20 cellular contexts compared by ENCODE assay signal in genomic region chr12:101127521-101128219, GRCh38.
A peak's percentile ranks its signal among the peaks of the same experiment; 100 is the strongest.
DNase-seq lines count a peak whose midpoint lies in the region; ATAC-seq, FAIRE-seq and TF ChIP-seq lines count a peak whose summit lies in the region.
"Had no signal": no experiment of that assay in that cellular context is flagged by ENCODE, and none has a peak within 500 bp of the region (broad histone marks: within the 10 kb centered on the region; RNA-seq: fewer than 3 reads in every experiment).

No MANE protein-coding gene starts in this region.

- no peaks in the 10 kb centered on the region for H3K27me3 ChIP-seq in CD4-positive, alpha-beta T cell (ENCODE audit: control insufficient read depth, insufficient read depth, low read length)
- no peaks in the 10 kb centered on the region for H3K27me3 ChIP-seq in Caco-2 (replicated peaks; ENCODE audit: control insufficient read depth, insufficient read depth, low read length)
- H3K27me3 ChIP-seq: cardiac muscle cell had no signal

- H3K9me3 ChIP-seq in CD4-positive, alpha-beta T cell (ENCODE audit: control insufficient read depth, low read length): no peaks in the 10 kb centered on the region
- H3K9me3 ChIP-seq in Caco-2: no peaks in the 10 kb centered on the region

- no peak overlapping the region for H3K27ac ChIP-seq in CD4-positive, alpha-beta T cell (ENCODE audit: low read depth, low read length)
- H3K27ac ChIP-seq: cardiac muscle cell, PC-9 had no signal

- intact Hi-C loops in CD4-positive, alpha-beta T cell (cut with DNase I, micrococcal nuclease): no loop called here
- intact Hi-C loops in Caco-2 (cut with micrococcal nuclease; ENCODE audit: unreplicated experiment): no loop called here

- BruUV-seq in Caco-2 (replicated peaks; lab: Mats Ljungman, UMichigan): no TSS peak

- no peaks in the 10 kb centered on the region for H3K4me1 Mint-ChIP-seq in CD4-positive, alpha-beta T cell (ENCODE audit: low read depth)
- H3K4me1 Mint-ChIP-seq in Caco-2 (ENCODE audit: low read depth, unreplicated experiment): no peaks in the 10 kb centered on the region
- H3K4me1 Mint-ChIP-seq: CD8-positive, alpha-beta memory T cell; stimulated activated naive B cell treated with anti-CD40 and anti-IgM and Interleukin-4, amounts not matched to agents 10 μg/mL and 1 μg/mL and 100 μg/mL, for 72 hours had no signal

- CTCF ChIA-PET in CD4-positive, alpha-beta T cell (lab: Charles Lee): no interaction called here
- CTCF ChIA-PET in Caco-2 (lab: Charles Lee): no interaction called here

- H3K9me3 Mint-ChIP-seq in CD4-positive, alpha-beta T cell: peaks cover 4% of the 10 kb centered on the region
- no peaks in the 10 kb centered on the region for H3K9me3 Mint-ChIP-seq in Caco-2 (ENCODE audit: unreplicated experiment)

- TF ChIP-seq CTCF in fibroblast of pulmonary artery (IDR thresholded peaks at IDR 0.05; ENCODE audit: low read length, missing control alignments) (no peak), Caco-2 (IDR thresholded peaks at IDR 0.05; ENCODE audit: insufficient read depth in 1 of 2, low read depth in 1 of 2, low read length in 1 of 2, severe bottlenecking in 1 of 2, unreplicated experiment in 1 of 2) (no peak)
- no peak for TF ChIP-seq CTCF in CD4-positive, alpha-beta T cell (IDR thresholded peaks at IDR 0.05)

- no peak overlapping the region for H3K4me3 Mint-ChIP-seq in CD4-positive, alpha-beta T cell
- no peak overlapping the region for H3K4me3 Mint-ChIP-seq in Caco-2 (ENCODE audit: unreplicated experiment)
- H3K4me3 Mint-ChIP-seq: CD8-positive, alpha-beta memory T cell; stimulated activated naive B cell treated with anti-CD40 and anti-IgM and Interleukin-4, amounts not matched to agents 10 μg/mL and 1 μg/mL and 100 μg/mL, for 72 hours had no signal

- peak; percentile 42 for DNase-seq in GM03348 (ENCODE audit: low spot score)
- DNase-seq in fibroblast of pulmonary artery (ENCODE audit: low read depth): peak; percentile 1
- DNase-seq in urothelium cell line (ENCODE audit: low spot score): peak; percentile 10
- DNase-seq in CD4-positive, alpha-beta T cell: no peak
- DNase-seq in Caco-2: no peak
- DNase-seq: CD8-positive, alpha-beta memory T cell; effector memory CD4-positive, alpha-beta T cell; GDM1; NCI-H187 treated with DMSO at 0.1 percent for 48 hours; NCI-H524; nucleus accumbens; PC-9; stimulated activated naive B cell treated with anti-CD40 and anti-IgM and Interleukin-4, amounts not matched to agents 10 μg/mL and 1 μg/mL and 100 μg/mL, for 72 hours had no signal

- ATAC-seq in SK-N-SH treated with all-trans-retinoic acid at 6 μM for 48 hours (peak; percentile 66), HG03108 (IDR thresholded peaks at IDR 0.05; ENCODE audit: unreplicated experiment) (no peak)
- ATAC-seq in CD4-positive, alpha-beta T cell (ENCODE audit: poor library complexity): no peak
- ATAC-seq: stimulated activated naive B cell treated with anti-CD40 and anti-IgM and Interleukin-4, amounts not matched to agents 10 μg/mL and 1 μg/mL and 100 μg/mL, for 72 hours had no signal

- FAIRE-seq in urothelium cell line (lab: Jason Lieb, UNC): no peak
- FAIRE-seq: GM18507, GM19239, islet of Langerhans had no signal

- H3K36me3 Mint-ChIP-seq in CD4-positive, alpha-beta T cell (ENCODE audit: low read depth): no peaks in the 10 kb centered on the region
- H3K36me3 Mint-ChIP-seq in Caco-2 (ENCODE audit: insufficient read depth, unreplicated experiment): no peaks in the 10 kb centered on the region
- H3K36me3 Mint-ChIP-seq: CD8-positive, alpha-beta memory T cell; stimulated activated naive B cell treated with anti-CD40 and anti-IgM and Interleukin-4, amounts not matched to agents 10 μg/mL and 1 μg/mL and 100 μg/mL, for 72 hours had no signal

- no peaks in the 10 kb centered on the region for H3K36me3 ChIP-seq in Caco-2 (ENCODE audit: control insufficient read depth, insufficient read depth, low read length)
- H3K36me3 ChIP-seq: cardiac muscle cell had no signal

- H3K4me3 ChIP-seq in fibroblast of pulmonary artery (replicated peaks; ENCODE audit: low read depth, low read length): no peak overlapping the region
- H3K4me3 ChIP-seq in Caco-2 (ENCODE audit: low read depth, low read length): no peak overlapping the region
- H3K4me3 ChIP-seq: cardiac muscle cell, PC-9, smooth muscle cell had no signal

- POLR2A ChIA-PET in CD4-positive, alpha-beta T cell (lab: Charles Lee): no interaction called here
- POLR2A ChIA-PET in Caco-2 (lab: Charles Lee): no interaction called here

- no peak overlapping the region for H3K27ac Mint-ChIP-seq in CD4-positive, alpha-beta T cell
- no peak overlapping the region for H3K27ac Mint-ChIP-seq in Caco-2 (ENCODE audit: unreplicated experiment)
- H3K27ac Mint-ChIP-seq: CD8-positive, alpha-beta memory T cell; stimulated activated naive B cell treated with anti-CD40 and anti-IgM and Interleukin-4, amounts not matched to agents 10 μg/mL and 1 μg/mL and 100 μg/mL, for 72 hours had no signal

- no peaks in the 10 kb centered on the region for H3K4me1 ChIP-seq in Caco-2

- H3K27me3 Mint-ChIP-seq in CD4-positive, alpha-beta T cell: peaks cover 10% of the 10 kb centered on the region
- H3K27me3 Mint-ChIP-seq in Caco-2 (ENCODE audit: insufficient read depth, unreplicated experiment): peaks cover 4% of the 10 kb centered on the region

TF ChIP-seq in SK-N-SH treated with all-trans-retinoic acid at 6 μM for 48 hours, 23 proteins besides CTCF, POLR2A, EP300 and RAD21:
- TF ChIP-seq CSRNP3 (CRISPR knock-in tag; IDR thresholded peaks at IDR 0.05): no peak
- TF ChIP-seq CSDC2 (CRISPR knock-in tag; IDR thresholded peaks at IDR 0.05): no peak
- no peak for TF ChIP-seq ESRRG (CRISPR knock-in tag; IDR thresholded peaks at IDR 0.05)
- TF ChIP-seq ISL1 (CRISPR knock-in tag; IDR thresholded peaks at IDR 0.05): no peak
- no peak for TF ChIP-seq ZNF8 (CRISPR knock-in tag; IDR thresholded peaks at IDR 0.05)
- no peak for TF ChIP-seq RARB (CRISPR knock-in tag; IDR thresholded peaks at IDR 0.05)
- TF ChIP-seq PPARA (CRISPR knock-in tag; IDR thresholded peaks at IDR 0.05; ENCODE audit: borderline replicate concordance): no peak
- no peak for TF ChIP-seq TOX (CRISPR knock-in tag; IDR thresholded peaks at IDR 0.05; ENCODE audit: borderline replicate concordance)
- no peak for TF ChIP-seq ZNF70 (CRISPR knock-in tag; IDR thresholded peaks at IDR 0.05)
- no peak for TF ChIP-seq PATZ1 (CRISPR knock-in tag; IDR thresholded peaks at IDR 0.05; ENCODE audit: borderline replicate concordance)

Comparison
In these comparisons a context has a peak if more than half of its experiments do, and no peak if none do; other contexts are left out.
1. DNase-seq: peak in GM03348 (single experiment), fibroblast of pulmonary artery (single experiment) and urothelium cell line (single experiment); none in CD4-positive, alpha-beta T cell (0 of 10) and Caco-2 (0 of 2).